In genomic region chr4:10295326-10295725, GRCh38 we compare ENCODE assay signal across 30 cellular contexts.
"Had no signal": no experiment of that assay in that cellular context is flagged by ENCODE, and none has a peak within 500 bp of the region (broad histone marks: within the 10 kb centered on the region; RNA-seq: fewer than 3 reads in every experiment).

No MANE protein-coding gene starts in this region.

- H3K4me1 ChIP-seq: ascending aorta had no signal

- H3K9me3 Mint-ChIP-seq: activated CD4-positive, alpha-beta memory T cell treated with anti-CD3 and anti-CD28 coated beads, Interleukin-2, amount 10 ng/mL, durations not matched to agents 7 days and 5 days; activated naive CD8-positive, alpha-beta T cell treated with anti-CD3 and anti-CD28 coated beads for 36 hours; activated T-helper 17 cell treated with anti-CD3 and anti-CD28 coated beads, Interleukin-2, amount 50 U/mL, for 72 hours had no signal

- H2AFZ ChIP-seq: PC-9 had no signal

- ATAC-seq: activated CD8-positive, alpha-beta memory T cell treated with anti-CD3 and anti-CD28 coated beads, Interleukin-2, amount 10 ng/mL, durations not matched to agents 7 days and 5 days; activated T-cell treated with anti-CD3 and anti-CD28 coated beads, Interleukin-2, amount 50 U/mL, for 72 hours; activated T-helper 17 cell treated with anti-CD3 and anti-CD28 coated beads, Interleukin-2, amount 50 U/mL, for 72 hours had no signal

- H3K4me2 ChIP-seq: KMS-11, PC-9 had no signal

- H3K9me3 ChIP-seq: ascending aorta, breast epithelium, SJCRH30 had no signal

- H3K9ac ChIP-seq: KMS-11 had no signal

- H3K4me3 ChIP-seq: ascending aorta, breast epithelium, PC-9, SJCRH30, SK-N-MC had no signal

- H3K4me3 Mint-ChIP-seq: activated CD4-positive, alpha-beta memory T cell treated with anti-CD3 and anti-CD28 coated beads, Interleukin-2, amount 10 ng/mL, durations not matched to agents 7 days and 5 days; activated CD8-positive, alpha-beta memory T cell treated with anti-CD3 and anti-CD28 coated beads, Interleukin-2, amount 10 ng/mL, durations not matched to agents 7 days and 5 days; activated naive CD8-positive, alpha-beta T cell treated with anti-CD3 and anti-CD28 coated beads for 36 hours; activated T-cell treated with anti-CD3 and anti-CD28 coated beads, Interleukin-2, amount 50 U/mL, for 72 hours; activated T-helper 17 cell treated with anti-CD3 and anti-CD28 coated beads, Interleukin-2, amount 50 U/mL, for 72 hours had no signal

- H3K27ac ChIP-seq: ascending aorta, KMS-11, PC-9, SJCRH30, SK-N-MC had no signal

- H3K4me1 Mint-ChIP-seq: activated CD4-positive, alpha-beta memory T cell treated with anti-CD3 and anti-CD28 coated beads, Interleukin-2, amount 10 ng/mL, durations not matched to agents 7 days and 5 days; activated CD8-positive, alpha-beta memory T cell treated with anti-CD3 and anti-CD28 coated beads, Interleukin-2, amount 10 ng/mL, durations not matched to agents 7 days and 5 days; activated naive CD8-positive, alpha-beta T cell treated with anti-CD3 and anti-CD28 coated beads for 36 hours; activated T-helper 17 cell treated with anti-CD3 and anti-CD28 coated beads, Interleukin-2, amount 50 U/mL, for 72 hours had no signal

- H3K27me3 ChIP-seq: ascending aorta, breast epithelium, SJCRH30 had no signal

- H3K36me3 Mint-ChIP-seq: activated CD8-positive, alpha-beta memory T cell treated with anti-CD3 and anti-CD28 coated beads, Interleukin-2, amount 10 ng/mL, durations not matched to agents 7 days and 5 days; activated naive CD8-positive, alpha-beta T cell treated with anti-CD3 and anti-CD28 coated beads for 36 hours had no signal

- DNase-seq: activated CD4-positive, alpha-beta memory T cell treated with anti-CD3 and anti-CD28 coated beads, Interleukin-2, amount 10 ng/mL, durations not matched to agents 7 days and 5 days; activated CD4-positive, alpha-beta T cell treated with anti-CD3 and anti-CD28 coated beads for 1 hour; activated CD4-positive, alpha-beta T cell treated with anti-CD3 and anti-CD28 coated beads for 48 hours; activated CD4-positive, CD25-positive, alpha-beta regulatory T cell; activated CD8-positive, alpha-beta memory T cell treated with anti-CD3 and anti-CD28 coated beads for 24 hours; activated CD8-positive, alpha-beta memory T cell treated with anti-CD3 and anti-CD28 coated beads, Interleukin-2, amount 10 ng/mL, durations not matched to agents 7 days and 5 days; activated CD8-positive, alpha-beta memory T cell treated with anti-CD3 and anti-CD28 coated beads, Interleukin-2, amount 50 U/mL, for 48 hours; activated effector memory CD4-positive, alpha-beta T cell treated with anti-CD3 and anti-CD28 coated beads, Interleukin-2, amount 50 U/mL, for 16 hours; activated naive CD4-positive, alpha-beta T cell; activated naive CD4-positive, alpha-beta T cell treated with anti-CD3 and anti-CD28 coated beads, Interleukin-2, amount 50 U/mL, for 16 hours; activated naive CD8-positive, alpha-beta T cell treated with anti-CD3 and anti-CD28 coated beads for 36 hours; activated T-cell treated with anti-CD3 and anti-CD28 coated beads, Interleukin-2, amount 50 U/mL, for 72 hours; amygdala; NCI-H1105; NCI-H1417 treated with DMSO at 0.1 percent for 48 hours; NCI-H187 treated with DMSO at 0.1 percent for 48 hours; NCI-H2081; NCI-H226; NCI-H526; NCI-H748 treated with DMSO at 0.1 percent for 48 hours; NK-92 treated with Interleukin-12 subunit alpha and Interleukin-12 subunit beta, amount 100 ng/mL, for 24 hours; PC-9; Right ventricle myocardium superior; SJCRH30; T1000 had no signal

- H3K27me3 Mint-ChIP-seq: activated naive CD8-positive, alpha-beta T cell treated with anti-CD3 and anti-CD28 coated beads for 36 hours had no signal

- H3K27ac Mint-ChIP-seq: activated CD4-positive, alpha-beta memory T cell treated with anti-CD3 and anti-CD28 coated beads, Interleukin-2, amount 10 ng/mL, durations not matched to agents 7 days and 5 days; activated CD8-positive, alpha-beta memory T cell treated with anti-CD3 and anti-CD28 coated beads, Interleukin-2, amount 10 ng/mL, durations not matched to agents 7 days and 5 days; activated naive CD8-positive, alpha-beta T cell treated with anti-CD3 and anti-CD28 coated beads for 36 hours; activated T-cell treated with anti-CD3 and anti-CD28 coated beads, Interleukin-2, amount 50 U/mL, for 72 hours; activated T-helper 17 cell treated with anti-CD3 and anti-CD28 coated beads, Interleukin-2, amount 50 U/mL, for 72 hours had no signal

- H3K36me3 ChIP-seq: ascending aorta, breast epithelium, SJCRH30 had no signal
